15 cellular contexts compared by ENCODE assay signal in the genomic region with DNA sequence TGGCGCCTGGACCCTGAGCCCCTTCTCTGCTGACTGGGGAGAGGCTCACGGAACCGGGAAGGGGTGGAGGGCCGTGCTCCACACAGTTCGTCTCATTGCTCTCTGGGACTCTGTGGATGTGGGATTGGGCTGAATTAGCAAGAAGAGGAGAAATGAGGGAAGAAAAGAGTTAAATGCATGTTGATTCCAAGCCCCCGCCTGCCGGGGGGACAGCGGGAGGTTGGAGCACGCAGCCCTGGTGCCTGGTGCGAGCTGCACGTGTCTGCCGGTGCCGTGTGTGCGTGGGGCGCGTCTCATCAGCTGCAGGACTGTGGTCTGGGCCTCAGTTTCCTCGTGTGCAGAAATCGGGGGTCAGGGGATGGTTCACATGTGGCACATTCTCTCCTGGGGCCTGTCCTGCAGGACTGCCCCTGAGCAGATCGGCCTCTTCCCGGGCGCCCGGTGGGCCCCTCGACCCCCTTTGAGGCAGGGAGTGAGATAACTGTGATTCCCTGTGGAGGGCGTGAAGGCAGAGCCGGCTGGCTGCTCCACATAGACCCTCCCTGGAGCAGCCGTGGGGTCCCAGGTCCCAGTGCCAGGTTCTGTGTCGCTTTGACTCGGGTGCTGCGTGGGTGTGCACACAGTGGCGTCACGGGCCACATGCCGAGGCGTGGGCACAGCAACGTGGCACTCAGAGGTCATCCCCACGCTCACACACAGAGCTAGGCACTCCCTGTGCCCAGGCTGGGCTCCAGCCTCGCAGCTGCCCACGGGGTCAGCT. TPM values are rescaled to one million over a fixed set of nuclear protein-coding genes. Genes with fewer than 3 reads are reported as not detected.
A peak's percentile ranks its signal among the peaks of the same experiment; 100 is the strongest.
DNase-seq lines count a peak whose midpoint lies in the region; ATAC-seq and TF ChIP-seq lines count a peak whose summit lies in the region.
"Had no signal": no experiment of that assay in that cellular context is flagged by ENCODE, and none has a peak within 500 bp of the region (broad histone marks: within the 10 kb centered on the region; RNA-seq: fewer than 3 reads in every experiment).

No MANE protein-coding gene starts in this region.

- H3K27ac Mint-ChIP-seq in activated CD4-positive, alpha-beta T cell treated with anti-CD3 and anti-CD28 coated beads for 36 hours = no peak overlapping the region
- H3K27ac Mint-ChIP-seq in endodermal cell = peak overlapping the region; percentile 78
- H3K27ac Mint-ChIP-seq in activated T-cell treated with anti-CD3 and anti-CD28 coated beads, Interleukin-2, amount 50 U/mL, for 24 hours = no peak overlapping the region
- H3K27ac Mint-ChIP-seq: T-helper 1 cell treated with Interleukin-12 subunit alpha and Interleukin-12 subunit beta and Interleukin-4 antibody, amounts not matched to agents 30 μg/mL and 1 μg/mL, for 36 hours had no signal

- CTCF ChIA-PET in activated CD4-positive, alpha-beta T cell treated with anti-CD3 and anti-CD28 coated beads for 36 hours (lab: Charles Lee) = no interaction called here

- H3K36me3 ChIP-seq in endodermal cell (ENCODE audit: control insufficient read depth, insufficient read depth, low read length) = no peaks in the 10 kb centered on the region
- peaks cover 6% of the 10 kb centered on the region for H3K36me3 ChIP-seq in skeletal muscle satellite cell (ENCODE audit: insufficient read depth, low read length)
- H3K36me3 ChIP-seq: stomach had no signal

- H3K36me3 Mint-ChIP-seq in activated CD4-positive, alpha-beta T cell treated with anti-CD3 and anti-CD28 coated beads for 36 hours (ENCODE audit: low read depth) = no peaks in the 10 kb centered on the region
- peaks cover 5% of the 10 kb centered on the region for H3K36me3 Mint-ChIP-seq in endodermal cell (ENCODE audit: low read depth)
- no peaks in the 10 kb centered on the region for H3K36me3 Mint-ChIP-seq in activated T-cell treated with anti-CD3 and anti-CD28 coated beads, Interleukin-2, amount 50 U/mL, for 24 hours (ENCODE audit: low read depth)

- no peaks in the 10 kb centered on the region for H3K9me3 Mint-ChIP-seq in activated CD4-positive, alpha-beta T cell treated with anti-CD3 and anti-CD28 coated beads for 36 hours (ENCODE audit: low read depth)
- no peaks in the 10 kb centered on the region for H3K9me3 Mint-ChIP-seq in endodermal cell
- H3K9me3 Mint-ChIP-seq in activated T-cell treated with anti-CD3 and anti-CD28 coated beads, Interleukin-2, amount 50 U/mL, for 24 hours = no peaks in the 10 kb centered on the region
- H3K9me3 Mint-ChIP-seq: activated T-cell treated with anti-CD3 and anti-CD28 coated beads, Interleukin-2, amount 50 U/mL, for 4 hours; central memory CD8-positive, alpha-beta T cell; T-helper 1 cell treated with Interleukin-12 subunit alpha and Interleukin-12 subunit beta and Interleukin-4 antibody, amounts not matched to agents 30 μg/mL and 1 μg/mL, for 36 hours had no signal

- peaks cover 9% of the 10 kb centered on the region for H3K4me1 Mint-ChIP-seq in activated CD4-positive, alpha-beta T cell treated with anti-CD3 and anti-CD28 coated beads for 36 hours
- peaks cover 31% of the 10 kb centered on the region for H3K4me1 Mint-ChIP-seq in endodermal cell
- H3K4me1 Mint-ChIP-seq in activated T-cell treated with anti-CD3 and anti-CD28 coated beads, Interleukin-2, amount 50 U/mL, for 24 hours (ENCODE audit: low read depth) = peaks cover 9% of the 10 kb centered on the region

- H3K4me2 ChIP-seq in skeletal muscle satellite cell (ENCODE audit: low read length) = peak overlapping the region; percentile 45
- H3K4me2 ChIP-seq: A549 had no signal

- H3K27ac ChIP-seq in endodermal cell (ENCODE audit: low read depth, low read length) = no peak overlapping the region
- H3K27ac ChIP-seq: A549, RWPE1, skin epidermis, stomach had no signal

- POLR2A ChIA-PET in activated CD4-positive, alpha-beta T cell treated with anti-CD3 and anti-CD28 coated beads for 36 hours (lab: Charles Lee) = no interaction called here

- WGBS in endodermal cell (ENCODE audit: insufficient coverage in 1 of 2, insufficient read length in 1 of 2), 2 experiments = 19% methylated on average over 11 to 37 of the region's 37 CpGs

- peaks cover 19% of the 10 kb centered on the region for H3K27me3 Mint-ChIP-seq in activated CD4-positive, alpha-beta T cell treated with anti-CD3 and anti-CD28 coated beads for 36 hours
- H3K27me3 Mint-ChIP-seq in endodermal cell (ENCODE audit: insufficient read depth) = peaks cover 44% of the 10 kb centered on the region
- H3K27me3 Mint-ChIP-seq in activated T-cell treated with anti-CD3 and anti-CD28 coated beads, Interleukin-2, amount 50 U/mL, for 24 hours = peaks cover 51% of the 10 kb centered on the region

- peaks cover 23% of the 10 kb centered on the region for H3K4me1 ChIP-seq in endodermal cell (ENCODE audit: control insufficient read depth, insufficient read depth, low read length)
- H3K4me1 ChIP-seq in skeletal muscle satellite cell (ENCODE audit: control insufficient read depth, insufficient read depth, low read length) = peaks cover 31% of the 10 kb centered on the region

- H3K9ac ChIP-seq in endodermal cell (ENCODE audit: extremely low read depth, low read length, poor library complexity, severe bottlenecking) (no peak overlapping the region), skeletal muscle satellite cell (ENCODE audit: low read depth, low read length) (no peak overlapping the region)

- TF ChIP-seq CTCF in endodermal cell (conservative IDR thresholded peaks at IDR 0.05) = no peak

- no peak for ATAC-seq in activated CD4-positive, alpha-beta T cell treated with anti-CD3 and anti-CD28 coated beads for 36 hours
- ATAC-seq in left lobe of liver = no peak
- ATAC-seq: A549; activated T-cell treated with anti-CD3 and anti-CD28 coated beads, Interleukin-2, amount 50 U/mL, for 4 hours had no signal

- H3K9me3 ChIP-seq in endodermal cell (ENCODE audit: control insufficient read depth, low read length) = no peaks in the 10 kb centered on the region
- no peaks in the 10 kb centered on the region for H3K9me3 ChIP-seq in skeletal muscle satellite cell (replicated peaks; ENCODE audit: low read length)
- H3K9me3 ChIP-seq: A549, MG63, stomach had no signal

- H3K4me3 ChIP-seq in endodermal cell (ENCODE audit: low read length) = no peak overlapping the region
- H3K4me3 ChIP-seq in skeletal muscle satellite cell (ENCODE audit: low read length) = no peak overlapping the region
- H3K4me3 ChIP-seq: A549, MG63, skin epidermis, stomach had no signal

- H3K4me3 Mint-ChIP-seq in activated CD4-positive, alpha-beta T cell treated with anti-CD3 and anti-CD28 coated beads for 36 hours = no peak overlapping the region
- peak overlapping the region; percentile 36 for H3K4me3 Mint-ChIP-seq in endodermal cell
- H3K4me3 Mint-ChIP-seq in activated T-cell treated with anti-CD3 and anti-CD28 coated beads, Interleukin-2, amount 50 U/mL, for 24 hours = no peak overlapping the region
- H3K4me3 Mint-ChIP-seq: activated T-cell treated with anti-CD3 and anti-CD28 coated beads, Interleukin-2, amount 50 U/mL, for 4 hours; central memory CD8-positive, alpha-beta T cell; T-helper 1 cell treated with Interleukin-12 subunit alpha and Interleukin-12 subunit beta and Interleukin-4 antibody, amounts not matched to agents 30 μg/mL and 1 μg/mL, for 36 hours had no signal

- DNase-seq in activated CD4-positive, alpha-beta T cell treated with anti-CD3 and anti-CD28 coated beads for 36 hours = peak; percentile 35
- no peak for DNase-seq in activated CD4-positive, alpha-beta T cell treated with anti-CD3 and anti-CD28 coated beads for 1 hour
- DNase-seq in endodermal cell (peak; percentile 56), left lobe of liver (ENCODE audit: low spot score) (no peak)
- no peak for DNase-seq in activated T-cell treated with anti-CD3 and anti-CD28 coated beads, Interleukin-2, amount 50 U/mL, for 24 hours
- DNase-seq: activated T-cell treated with anti-CD3 and anti-CD28 coated beads, Interleukin-2, amount 50 U/mL, for 4 hours; foreskin melanocyte; MG63; stomach had no signal

- intact Hi-C loops in activated CD4-positive, alpha-beta T cell treated with anti-CD3 and anti-CD28 coated beads for 36 hours (cut with DNase I, micrococcal nuclease) = loop anchor here in 1 of 2 experiments (5.0 kb wide), 1 partner anchor 33 kb away; no protein-coding TSS in a partner anchor

- peaks cover 27% of the 10 kb centered on the region for H3K27me3 ChIP-seq in endodermal cell (ENCODE audit: control insufficient read depth, insufficient read depth, low read length, poor library complexity, severe bottlenecking)
- H3K27me3 ChIP-seq in skeletal muscle satellite cell (ENCODE audit: control insufficient read depth, insufficient read depth, low read length) = peaks cover 13% of the 10 kb centered on the region
- H3K27me3 ChIP-seq: MG63 had no signal

RNA-seq across cellular contexts. Expression of a gene that starts 11.4 kb away (rescaled TPM):
- total RNA-seq in activated CD4-positive, alpha-beta T cell treated with anti-CD3 and anti-CD28 coated beads for 36 hours = not detected
- total RNA-seq in endodermal cell (100 to 1,000 TPM; 152 to 156 TPM), left lobe of liver (4.9 TPM)
- 28.0 TPM for polyA plus RNA-seq in endodermal cell (2013, experiment 1 of 2)
- polyA plus RNA-seq in endodermal cell (2013, experiment 2 of 2) = 26.1 TPM
- 4.2 and 7.1 TPM in 2 replicates for total RNA-seq in skeletal muscle satellite cell (2012; rRNA removed)
- total RNA-seq: activated T-cell treated with anti-CD3 and anti-CD28 coated beads, Interleukin-2, amount 50 U/mL, for 4 hours had no signal

RNA-seq across cellular contexts. Expression of a gene that starts 23.9 kb away (rescaled TPM):
- total RNA-seq in activated CD4-positive, alpha-beta T cell treated with anti-CD3 and anti-CD28 coated beads for 36 hours = 100 to 1,000 TPM; 112 to 134 TPM
- total RNA-seq in endodermal cell = 10 to 100 TPM; 83.5 to 97.3 TPM
- 62.0 TPM for polyA plus RNA-seq in endodermal cell (2013, experiment 1 of 2)
- 55.3 TPM for polyA plus RNA-seq in endodermal cell (2013, experiment 2 of 2)
- total RNA-seq in skeletal muscle satellite cell (2012; rRNA removed) = 137 and 144 TPM in 2 replicates
- total RNA-seq in left lobe of liver = 32.5 TPM

RNA-seq across cellular contexts. Expression of a gene that starts 25.2 kb away (rescaled TPM):
- total RNA-seq in activated CD4-positive, alpha-beta T cell treated with anti-CD3 and anti-CD28 coated beads for 36 hours = 10 to 100 TPM; 16.8 to 21.7 TPM
- 10 to 100 TPM; 49.2 to 58.2 TPM for total RNA-seq in endodermal cell
- polyA plus RNA-seq in endodermal cell (2013, experiment 1 of 2) = 41.1 TPM
- polyA plus RNA-seq in endodermal cell (2013, experiment 2 of 2) = 32.2 TPM
- total RNA-seq in skeletal muscle satellite cell (2012; rRNA removed) = 12.7 and 13.9 TPM in 2 replicates
- 7.3 TPM for total RNA-seq in left lobe of liver

RNA-seq across cellular contexts. Expression of a gene that starts 31.1 kb away (rescaled TPM):
- total RNA-seq in activated CD4-positive, alpha-beta T cell treated with anti-CD3 and anti-CD28 coated beads for 36 hours = 1 to 10 TPM; 1.1 to 1.4 TPM
- total RNA-seq in endodermal cell (1 to 10 TPM; 1.5 to 4.6 TPM), left lobe of liver (0.28 TPM)
- polyA plus RNA-seq in endodermal cell (2013, experiment 1 of 2) = not detected
- 0.29 TPM for polyA plus RNA-seq in endodermal cell (2013, experiment 2 of 2)
- total RNA-seq in skeletal muscle satellite cell (2012; rRNA removed) = 1.3 TPM in 2 replicates

RNA-seq across cellular contexts. Expression of a gene that starts 46.7 kb away (rescaled TPM):
- total RNA-seq in activated CD4-positive, alpha-beta T cell treated with anti-CD3 and anti-CD28 coated beads for 36 hours = not detected
- not detected for total RNA-seq in endodermal cell
- not detected for polyA plus RNA-seq in endodermal cell (2013, experiment 1 of 2)
- not detected for polyA plus RNA-seq in endodermal cell (2013, experiment 2 of 2)
- total RNA-seq in skeletal muscle satellite cell (2012; rRNA removed) = not detected in 2 replicates
- total RNA-seq in left lobe of liver = 0.83 TPM
- total RNA-seq: activated T-cell treated with anti-CD3 and anti-CD28 coated beads, Interleukin-2, amount 50 U/mL, for 4 hours had no signal

Comparison
In these comparisons a context has a peak if more than half of its experiments do, and no peak if none do; other contexts are left out.
1. DNase-seq: peak in activated CD4-positive, alpha-beta T cell treated with anti-CD3 and anti-CD28 coated beads for 36 hours (single experiment) and endodermal cell (single experiment); none in activated CD4-positive, alpha-beta T cell treated with anti-CD3 and anti-CD28 coated beads for 1 hour (single experiment), activated T-cell treated with anti-CD3 and anti-CD28 coated beads, Interleukin-2, amount 50 U/mL, for 24 hours (single experiment) and left lobe of liver (single experiment).
2. RNA of a gene that starts 11.4 kb away (total RNA-seq): 152 to 156 TPM in endodermal cell; 4.9 TPM in left lobe of liver (single experiment) and not detected in activated CD4-positive, alpha-beta T cell treated with anti-CD3 and anti-CD28 coated beads for 36 hours; every median in the first group is over 10 times any median in the second.